ENCODE assay signal across 9 cellular contexts in the genomic region with DNA sequence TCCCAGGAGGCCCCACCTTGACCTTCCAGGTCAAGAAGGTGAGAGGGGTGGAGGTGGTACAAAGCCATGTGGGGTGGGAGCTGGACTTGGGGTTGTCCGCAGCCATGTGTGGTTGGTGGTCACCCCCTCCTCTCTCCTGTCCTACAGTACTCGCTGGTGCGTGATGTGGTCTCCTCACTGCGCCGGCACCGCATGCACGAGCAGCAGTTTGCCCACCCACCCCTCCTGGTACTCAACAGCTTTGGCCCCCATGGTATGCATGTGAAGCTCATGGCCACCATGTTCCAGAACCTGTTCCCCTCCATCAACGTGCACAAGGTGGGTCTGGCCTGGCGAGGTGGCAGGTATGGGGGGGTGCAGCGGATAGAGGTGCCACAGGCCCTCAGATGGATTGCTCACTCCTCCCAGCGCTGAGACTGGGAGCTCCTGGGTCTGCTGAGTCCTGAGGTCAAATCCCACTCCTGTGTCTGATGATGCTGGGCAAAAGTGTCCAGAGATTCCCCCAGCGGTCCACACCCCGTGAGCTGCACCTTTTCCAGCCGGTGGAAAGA. TPM values are rescaled to one million over a fixed set of nuclear protein-coding genes. Genes with fewer than 3 reads are reported as not detected.
A peak's percentile ranks its signal among the peaks of the same experiment; 100 is the strongest.
DNase-seq lines count a peak whose midpoint lies in the region; ATAC-seq and TF ChIP-seq lines count a peak whose summit lies in the region.
"Had no signal": no experiment of that assay in that cellular context is flagged by ENCODE, and none has a peak within 500 bp of the region (broad histone marks: within the 10 kb centered on the region; RNA-seq: fewer than 3 reads in every experiment).

No MANE protein-coding gene starts in this region.

- no peaks in the 10 kb centered on the region for H4K20me1 ChIP-seq in fibroblast of lung (ENCODE audit: control insufficient read depth, extremely low read depth, insufficient read depth, low read length)

- CTCF ChIA-PET in CD8-positive, alpha-beta memory T cell (lab: Charles Lee) = interaction anchor here (0.6 to 14.2 kb wide), 7 partner anchors 8 to 142 kb away, joined by 3 to 194 read pairs (median 4); a partner anchor contains a TSS

- ATAC-seq in GM21717 (IDR thresholded peaks at IDR 0.05; ENCODE audit: unreplicated experiment) = no peak

- POLR2A ChIA-PET in CD8-positive, alpha-beta memory T cell (lab: Charles Lee) = interaction anchor here (0.9 to 4.4 kb wide), 4 partner anchors 9 to 13 kb away, joined by 3 to 36 read pairs (median 8); no protein-coding TSS in a partner anchor

- H3K27ac ChIP-seq in CD8-positive, alpha-beta memory T cell (ENCODE audit: low read depth, low read length) = peak overlapping the region; percentile 91
- no peak overlapping the region for H3K27ac ChIP-seq in fibroblast of lung (ENCODE audit: insufficient read depth, low read length)

- H3K4me1 ChIP-seq in CD8-positive, alpha-beta memory T cell (ENCODE audit: insufficient read depth, low read length) = peaks cover 69% of the 10 kb centered on the region
- peaks cover 8% of the 10 kb centered on the region for H3K4me1 ChIP-seq in fibroblast of lung (ENCODE audit: control insufficient read depth, extremely low read depth, insufficient read depth, low read length)

- H3K27me3 ChIP-seq in CD8-positive, alpha-beta memory T cell (ENCODE audit: insufficient read depth, low read length, poor library complexity, severe bottlenecking) = no peaks in the 10 kb centered on the region
- H3K27me3 ChIP-seq in fibroblast of lung (ENCODE audit: control insufficient read depth, insufficient read depth, low read length) = no peaks in the 10 kb centered on the region

- H3K36me3 ChIP-seq in CD8-positive, alpha-beta memory T cell (ENCODE audit: insufficient read depth, low read length) = peaks cover 35% of the 10 kb centered on the region
- peaks cover 28% of the 10 kb centered on the region for H3K36me3 ChIP-seq in fibroblast of lung (ENCODE audit: control insufficient read depth, insufficient read depth, low read length)

- peak overlapping the region; percentile 74 to 98 (median 96) for H3K27ac Mint-ChIP-seq in CD8-positive, alpha-beta memory T cell

- H3K36me3 Mint-ChIP-seq in CD8-positive, alpha-beta memory T cell = peaks cover 3 to 50% (median 6%) of the 10 kb centered on the region in 3 donors

- peak overlapping the region; percentile 36 to 91 (median 82) for H3K4me3 Mint-ChIP-seq in CD8-positive, alpha-beta memory T cell

- H3K9me3 Mint-ChIP-seq in CD8-positive, alpha-beta memory T cell = no peaks in the 10 kb centered on the region

- no peak overlapping the region for H2AFZ ChIP-seq in fibroblast of lung (ENCODE audit: low read length)

- H3K9me3 ChIP-seq in CD8-positive, alpha-beta memory T cell (ENCODE audit: low read length) = no peaks in the 10 kb centered on the region
- no peaks in the 10 kb centered on the region for H3K9me3 ChIP-seq in fibroblast of lung (ENCODE audit: control insufficient read depth, insufficient read depth, low read depth, low read length)
- H3K9me3 ChIP-seq: thoracic aorta had no signal

- DNase-seq in CD8-positive, alpha-beta memory T cell = no peak
- DNase-seq in LNCaP clone FGC (ENCODE audit: low read depth) (no peak), fibroblast of lung (ENCODE audit: low read depth in 2 of 2) (no peak), inferior parietal cortex (ENCODE audit: extremely low spot score) (no peak), SHP77 (lab: John Stamatoyannopoulos, UW) (no peak)
- DNase-seq: NCI-H1417 treated with DMSO at 0.1 percent for 48 hours, Right ventricle myocardium superior had no signal

- peak overlapping the region; percentile 96 for H3K4me2 ChIP-seq in fibroblast of lung (ENCODE audit: extremely low read depth, insufficient read depth, low read length)

- no peak overlapping the region for H3K4me3 ChIP-seq in CD8-positive, alpha-beta memory T cell (ENCODE audit: low read length)
- H3K4me3 ChIP-seq in LNCaP clone FGC (ENCODE audit: low read depth, low read length) = peak overlapping the region; percentile 91
- H3K4me3 ChIP-seq in fibroblast of lung (replicated peaks in 1 of 4; ENCODE audit: control extremely low read depth in 1 of 4, insufficient read depth in 1 of 4, low read depth in 3 of 4, low read length in 4 of 4) = no peak overlapping the region

- peaks cover 22% of the 10 kb centered on the region for H3K79me2 ChIP-seq in fibroblast of lung (ENCODE audit: control insufficient read depth, insufficient read depth, low read length)

- no peak overlapping the region for H3K9ac ChIP-seq in fibroblast of lung (ENCODE audit: insufficient read depth, low read length)

- H3K27me3 Mint-ChIP-seq in CD8-positive, alpha-beta memory T cell = peaks cover 0 to 5% of the 10 kb centered on the region in 2 donors

- H3K4me1 Mint-ChIP-seq in CD8-positive, alpha-beta memory T cell = peaks cover 54 to 84% (median 64%) of the 10 kb centered on the region in 3 donors

- TF ChIP-seq CTCF in LNCaP clone FGC (IDR thresholded peaks at IDR 0.05; ENCODE audit: control insufficient read depth, extremely low read depth, insufficient read depth) = no peak
- TF ChIP-seq CTCF in fibroblast of lung (conservative IDR thresholded peaks at IDR 0.05 in 1 of 2, IDR thresholded peaks at IDR 0.05 in 1 of 2; ENCODE audit: low read depth in 1 of 2, low read length in 2 of 2) = no peak

RNA-seq across cellular contexts. Expression of a gene that starts 1.7 kb away (rescaled TPM):
- total RNA-seq in CD8-positive, alpha-beta memory T cell = 100 to 1,000 TPM; 273 to 284 TPM
- 47.4 TPM for polyA plus RNA-seq in CD8-positive, alpha-beta memory T cell
- total RNA-seq in fibroblast of lung = 22.6 and 26.5 TPM in 2 replicates
- polyA plus RNA-seq in fibroblast of lung = 15.3 and 19.7 TPM in 2 replicates
- 23.1 and 33.0 TPM in 2 replicates for polyA plus RNA-seq in fibroblast of lung (2012)
- polyA minus RNA-seq in fibroblast of lung (ENCODE audit: low replicate concordance) = 54.1 and 151 TPM in 2 replicates

RNA-seq across cellular contexts. Expression of a gene that starts 3.6 kb away (rescaled TPM):
- 10 to 100 TPM; 53.7 to 58.1 TPM for total RNA-seq in CD8-positive, alpha-beta memory T cell
- polyA plus RNA-seq in CD8-positive, alpha-beta memory T cell = 7.4 TPM
- 2.6 and 3.3 TPM in 2 replicates for total RNA-seq in fibroblast of lung
- 0.68 and 0.88 TPM in 2 replicates for polyA plus RNA-seq in fibroblast of lung
- polyA plus RNA-seq in fibroblast of lung (2012) = 2.8 and 3.2 TPM in 2 replicates
- 0.96 and 8.7 TPM in 2 replicates for polyA minus RNA-seq in fibroblast of lung (ENCODE audit: low replicate concordance)

RNA-seq across cellular contexts. Expression of a gene that starts 5.4 kb away (rescaled TPM):
- 1 to 10 TPM; 6.6 to 7.7 TPM for total RNA-seq in CD8-positive, alpha-beta memory T cell
- 0.35 TPM for polyA plus RNA-seq in CD8-positive, alpha-beta memory T cell
- total RNA-seq in fibroblast of lung = 0.26 and 0.33 TPM in 2 replicates
- polyA plus RNA-seq in fibroblast of lung = 0.12 and 0.14 TPM in 2 replicates
- 0.15 and 0.16 TPM in 2 replicates for polyA plus RNA-seq in fibroblast of lung (2012)
- polyA minus RNA-seq in fibroblast of lung (ENCODE audit: low replicate concordance) = 0.44 TPM in 1 of 2 replicates, not detected in the other
- total RNA-seq: Right ventricle myocardium superior, thoracic aorta had no signal

RNA-seq across cellular contexts. Expression of a gene that starts 11.8 kb away (rescaled TPM):
- total RNA-seq in CD8-positive, alpha-beta memory T cell = 100 to 1,000 TPM; 336 to 348 TPM
- polyA plus RNA-seq in CD8-positive, alpha-beta memory T cell = 259 TPM
- 296 and 385 TPM in 2 replicates for total RNA-seq in fibroblast of lung
- polyA plus RNA-seq in fibroblast of lung = 169 and 236 TPM in 2 replicates
- 190 and 275 TPM in 2 replicates for polyA plus RNA-seq in fibroblast of lung (2012)
- 106 and 110 TPM in 2 replicates for polyA minus RNA-seq in fibroblast of lung (ENCODE audit: low replicate concordance)

RNA-seq across cellular contexts. Expression of a gene that starts 21.8 kb away (rescaled TPM):
- total RNA-seq in CD8-positive, alpha-beta memory T cell = 10 to 100 TPM; 41.5 to 45.2 TPM
- 68.1 TPM for polyA plus RNA-seq in CD8-positive, alpha-beta memory T cell
- total RNA-seq in fibroblast of lung = 25.7 and 29.4 TPM in 2 replicates
- 17.0 and 29.0 TPM in 2 replicates for polyA plus RNA-seq in fibroblast of lung
- polyA plus RNA-seq in fibroblast of lung (2012) = 20.6 and 28.2 TPM in 2 replicates
- polyA minus RNA-seq in fibroblast of lung (ENCODE audit: low replicate concordance) = 14.5 and 15.7 TPM in 2 replicates

Comparison
In these comparisons a context has a peak if more than half of its experiments do, and no peak if none do; other contexts are left out.
1. RNA of a gene that starts 3.6 kb away (total RNA-seq): 53.7 to 58.1 TPM in CD8-positive, alpha-beta memory T cell; 2.6 to 3.3 TPM in fibroblast of lung; every median in the first group is over 10 times any median in the second.